Comparison of ENCODE assay signal across 1 cellular context in the genomic region with DNA sequence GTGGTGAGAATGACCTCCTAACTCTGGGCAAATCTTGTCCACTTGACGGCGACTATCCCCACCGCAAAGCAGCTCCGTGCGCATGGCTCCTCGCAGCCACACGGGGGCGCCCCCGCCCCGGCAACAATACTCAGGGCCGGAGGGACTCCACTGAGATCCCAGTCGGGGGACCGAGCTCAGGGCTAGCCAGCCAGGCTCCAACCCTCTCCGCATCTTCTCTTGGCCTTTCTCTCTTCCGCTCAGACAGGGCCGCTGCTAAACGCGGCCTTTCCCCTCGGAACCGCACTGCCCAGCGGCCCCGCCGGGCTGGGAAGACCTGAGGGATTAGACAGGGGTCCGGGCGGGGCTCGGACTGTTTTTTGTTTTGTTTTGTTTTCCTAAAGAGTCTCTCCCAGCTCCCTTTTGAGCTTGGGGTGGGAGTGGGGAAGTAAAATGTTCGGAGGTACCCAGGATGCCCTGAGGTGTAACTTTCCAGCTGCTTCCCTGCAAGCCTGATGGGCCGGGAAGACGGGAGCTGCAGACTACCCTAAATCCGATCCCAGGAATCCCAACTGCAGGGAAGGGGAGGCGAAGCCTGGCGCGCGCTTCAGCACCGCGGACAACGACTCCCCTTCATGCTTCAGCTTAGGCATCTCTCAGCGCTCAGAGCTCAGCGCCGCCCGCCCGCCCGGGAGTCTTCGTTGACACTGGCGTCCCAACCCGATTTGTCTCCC.
TF ChIP-seq lines count a peak whose summit lies in the region.

No MANE protein-coding gene starts in this region.

TF ChIP-seq in HEK293, 187 proteins besides CTCF, POLR2A, EP300 and RAD21 (continued from another document and continues in another):
- peak; percentile 59; the same call in 1 of the 2 replicates for TF ChIP-seq ZNF660 (tag by site-specific recombination; IDR thresholded peaks at IDR 0.05)
- no peak for TF ChIP-seq MEIS1 (CRISPR knock-in tag; IDR thresholded peaks at IDR 0.05; ENCODE audit: borderline replicate concordance)
- no peak for TF ChIP-seq ZNF138 (tag by site-specific recombination; IDR thresholded peaks at IDR 0.05; ENCODE audit: borderline replicate concordance)
- no peak for TF ChIP-seq ZNF292 (tag by site-specific recombination; IDR thresholded peaks at IDR 0.05; ENCODE audit: borderline replicate concordance, low read depth)
- TF ChIP-seq ZBTB44 (tag by site-specific recombination; IDR thresholded peaks at IDR 0.05) = no peak
- no peak for TF ChIP-seq GLIS2 (tag by site-specific recombination; IDR thresholded peaks at IDR 0.05)
- TF ChIP-seq, protein P1, sequence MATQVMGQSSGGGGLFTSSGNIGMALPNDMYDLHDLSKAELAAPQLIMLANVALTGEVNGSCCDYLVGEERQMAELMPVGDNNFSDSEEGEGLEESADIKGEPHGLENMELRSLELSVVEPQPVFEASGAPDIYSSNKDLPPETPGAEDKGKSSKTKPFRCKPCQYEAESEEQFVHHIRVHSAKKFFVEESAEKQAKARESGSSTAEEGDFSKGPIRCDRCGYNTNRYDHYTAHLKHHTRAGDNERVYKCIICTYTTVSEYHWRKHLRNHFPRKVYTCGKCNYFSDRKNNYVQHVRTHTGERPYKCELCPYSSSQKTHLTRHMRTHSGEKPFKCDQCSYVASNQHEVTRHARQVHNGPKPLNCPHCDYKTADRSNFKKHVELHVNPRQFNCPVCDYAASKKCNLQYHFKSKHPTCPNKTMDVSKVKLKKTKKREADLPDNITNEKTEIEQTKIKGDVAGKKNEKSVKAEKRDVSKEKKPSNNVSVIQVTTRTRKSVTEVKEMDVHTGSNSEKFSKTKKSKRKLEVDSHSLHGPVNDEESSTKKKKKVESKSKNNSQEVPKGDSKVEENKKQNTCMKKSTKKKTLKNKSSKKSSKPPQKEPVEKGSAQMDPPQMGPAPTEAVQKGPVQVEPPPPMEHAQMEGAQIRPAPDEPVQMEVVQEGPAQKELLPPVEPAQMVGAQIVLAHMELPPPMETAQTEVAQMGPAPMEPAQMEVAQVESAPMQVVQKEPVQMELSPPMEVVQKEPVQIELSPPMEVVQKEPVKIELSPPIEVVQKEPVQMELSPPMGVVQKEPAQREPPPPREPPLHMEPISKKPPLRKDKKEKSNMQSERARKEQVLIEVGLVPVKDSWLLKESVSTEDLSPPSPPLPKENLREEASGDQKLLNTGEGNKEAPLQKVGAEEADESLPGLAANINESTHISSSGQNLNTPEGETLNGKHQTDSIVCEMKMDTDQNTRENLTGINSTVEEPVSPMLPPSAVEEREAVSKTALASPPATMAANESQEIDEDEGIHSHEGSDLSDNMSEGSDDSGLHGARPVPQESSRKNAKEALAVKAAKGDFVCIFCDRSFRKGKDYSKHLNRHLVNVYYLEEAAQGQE (tag by site-specific recombination; IDR thresholded peaks at IDR 0.05) = peak; percentile 96
- TF ChIP-seq ZNF843 (tag by site-specific recombination; IDR thresholded peaks at IDR 0.05) = no peak
- TF ChIP-seq KLF17 (tag by site-specific recombination; IDR thresholded peaks at IDR 0.05) = 0 out of 2 replicates have a peak, but pooled peaks have one; percentile 20
- TF ChIP-seq EGR2 (tag by site-specific recombination; IDR thresholded peaks at IDR 0.05; ENCODE audit: low read depth) = no peak
- TF ChIP-seq, protein P2, sequence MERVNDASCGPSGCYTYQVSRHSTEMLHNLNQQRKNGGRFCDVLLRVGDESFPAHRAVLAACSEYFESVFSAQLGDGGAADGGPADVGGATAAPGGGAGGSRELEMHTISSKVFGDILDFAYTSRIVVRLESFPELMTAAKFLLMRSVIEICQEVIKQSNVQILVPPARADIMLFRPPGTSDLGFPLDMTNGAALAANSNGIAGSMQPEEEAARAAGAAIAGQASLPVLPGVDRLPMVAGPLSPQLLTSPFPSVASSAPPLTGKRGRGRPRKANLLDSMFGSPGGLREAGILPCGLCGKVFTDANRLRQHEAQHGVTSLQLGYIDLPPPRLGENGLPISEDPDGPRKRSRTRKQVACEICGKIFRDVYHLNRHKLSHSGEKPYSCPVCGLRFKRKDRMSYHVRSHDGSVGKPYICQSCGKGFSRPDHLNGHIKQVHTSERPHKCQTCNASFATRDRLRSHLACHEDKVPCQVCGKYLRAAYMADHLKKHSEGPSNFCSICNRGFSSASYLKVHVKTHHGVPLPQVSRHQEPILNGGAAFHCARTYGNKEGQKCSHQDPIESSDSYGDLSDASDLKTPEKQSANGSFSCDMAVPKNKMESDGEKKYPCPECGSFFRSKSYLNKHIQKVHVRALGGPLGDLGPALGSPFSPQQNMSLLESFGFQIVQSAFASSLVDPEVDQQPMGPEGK (tag by site-specific recombination; IDR thresholded peaks at IDR 0.05) = peak; percentile 31; the same call in 1 of the 2 replicates
- 0 out of 2 replicates have a peak, but pooled peaks have one; percentile 1 for TF ChIP-seq PRDM10 (tag by site-specific recombination; IDR thresholded peaks at IDR 0.05)
- no peak for TF ChIP-seq ZNF248 (tag by site-specific recombination; IDR thresholded peaks at IDR 0.05)
- no peak for TF ChIP-seq ZNF155 (tag by site-specific recombination; IDR thresholded peaks at IDR 0.05)
- no peak for TF ChIP-seq ZNF148 (tag by site-specific recombination; IDR thresholded peaks at IDR 0.05; ENCODE audit: borderline replicate concordance)
- no peak for TF ChIP-seq ZNF114 (tag by site-specific recombination; IDR thresholded peaks at IDR 0.05)
- TF ChIP-seq ZNF664 (tag by site-specific recombination; IDR thresholded peaks at IDR 0.05) = no peak
- TF ChIP-seq ZBTB8A (tag by site-specific recombination; IDR thresholded peaks at IDR 0.05) = no peak
- no peak for TF ChIP-seq BCL11A (tag by site-specific recombination; IDR thresholded peaks at IDR 0.05; ENCODE audit: low read depth)
- no peak for TF ChIP-seq ZBTB20 (tag by site-specific recombination; IDR thresholded peaks at IDR 0.05)
- peak; percentile 60 for TF ChIP-seq ZBTB48 (tag by site-specific recombination; IDR thresholded peaks at IDR 0.05)
- TF ChIP-seq ZNF580 (tag by site-specific recombination; IDR thresholded peaks at IDR 0.05) = no peak
- TF ChIP-seq ZXDB (tag by site-specific recombination; IDR thresholded peaks at IDR 0.05) = 0 out of 2 replicates have a peak, but pooled peaks have one; percentile 26
- TF ChIP-seq KLF8 (tag by site-specific recombination; IDR thresholded peaks at IDR 0.05) = 0 out of 2 replicates have a peak, but pooled peaks have one; percentile 49
- TF ChIP-seq ZNF132 (tag by site-specific recombination; IDR thresholded peaks at IDR 0.05; ENCODE audit: borderline replicate concordance) = no peak
- TF ChIP-seq HIC1 (tag by site-specific recombination; IDR thresholded peaks at IDR 0.05) = no peak
- TF ChIP-seq MYNN (tag by site-specific recombination; IDR thresholded peaks at IDR 0.05; ENCODE audit: borderline replicate concordance) = no peak
- peak; percentile 27; the same call in 1 of the 2 replicates for TF ChIP-seq ZNF391 (tag by site-specific recombination; IDR thresholded peaks at IDR 0.05; ENCODE audit: borderline replicate concordance, low read depth)
- no peak for TF ChIP-seq ZNF175 (tag by site-specific recombination; IDR thresholded peaks at IDR 0.05)
- TF ChIP-seq, protein P3, sequence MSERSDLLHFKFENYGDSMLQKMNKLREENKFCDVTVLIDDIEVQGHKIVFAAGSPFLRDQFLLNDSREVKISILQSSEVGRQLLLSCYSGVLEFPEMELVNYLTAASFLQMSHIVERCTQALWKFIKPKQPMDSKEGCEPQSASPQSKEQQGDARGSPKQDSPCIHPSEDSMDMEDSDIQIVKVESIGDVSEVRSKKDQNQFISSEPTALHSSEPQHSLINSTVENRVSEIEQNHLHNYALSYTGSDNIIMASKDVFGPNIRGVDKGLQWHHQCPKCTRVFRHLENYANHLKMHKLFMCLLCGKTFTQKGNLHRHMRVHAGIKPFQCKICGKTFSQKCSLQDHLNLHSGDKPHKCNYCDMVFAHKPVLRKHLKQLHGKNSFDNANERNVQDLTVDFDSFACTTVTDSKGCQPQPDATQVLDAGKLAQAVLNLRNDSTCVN (tag by site-specific recombination; optimal IDR thresholded peaks at IDR 0.05) = no peak
- TF ChIP-seq ZNF2 (tag by site-specific recombination; IDR thresholded peaks at IDR 0.05) = 0 out of 2 replicates have a peak, but pooled peaks have one; percentile 25
- TF ChIP-seq ZNF610 (tag by site-specific recombination; IDR thresholded peaks at IDR 0.05; ENCODE audit: borderline replicate concordance) = no peak
- TF ChIP-seq ZBTB7A (tag by site-specific recombination; IDR thresholded peaks at IDR 0.05; ENCODE audit: low read depth) = no peak
